19 cellular contexts compared by ENCODE assay signal in the genomic region with DNA sequence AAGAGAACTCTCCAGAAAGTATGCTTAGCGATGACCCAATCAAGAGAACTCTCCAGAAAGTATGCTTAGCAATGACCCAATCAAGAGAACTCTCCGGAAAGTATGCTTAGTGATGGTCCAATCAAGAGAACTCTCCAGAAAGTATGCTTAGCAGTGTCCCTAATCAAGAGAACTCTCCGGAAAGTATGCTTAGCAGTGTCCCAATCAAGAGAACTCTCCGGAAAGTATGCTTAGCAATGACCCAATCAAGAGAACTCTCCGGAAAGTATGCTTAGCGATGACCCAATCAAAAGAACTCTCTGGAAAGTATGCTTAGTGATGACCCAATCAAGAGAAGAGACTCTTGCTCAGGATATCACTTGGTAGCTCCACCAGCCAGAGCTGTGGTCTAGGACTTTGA.
DNase-seq lines count a peak whose midpoint lies in the region; ATAC-seq and TF ChIP-seq lines count a peak whose summit lies in the region.
"Had no signal": no experiment of that assay in that cellular context is flagged by ENCODE, and none has a peak within 500 bp of the region (broad histone marks: within the 10 kb centered on the region; RNA-seq: fewer than 3 reads in every experiment).

No MANE protein-coding gene starts in this region.

- no peaks in the 10 kb centered on the region for H3K27me3 Mint-ChIP-seq in osteocyte (ENCODE audit: unreplicated experiment)
- H3K27me3 Mint-ChIP-seq: CD4-positive, alpha-beta memory T cell had no signal

- WGBS in GM23248 (ENCODE audit: low coverage in 1 of 2, low lambda C conversion rate in 2 of 2, missing lambda C conversion rate in 2 of 2), 2 experiments: 96 to 100% methylated on average over 6 of the region's 6 CpGs

- DNase-seq in GM23248 (no peak), Panc1 (ENCODE audit: low read depth, low spot score) (no peak), fibroblast of gingiva (ENCODE audit: low read depth) (peak; percentile 32), osteocyte (ENCODE audit: extremely low spot score, unreplicated experiment) (no peak), left cardiac atrium (no peak)
- DNase-seq in activated CD8-positive, alpha-beta memory T cell treated with anti-CD3 and anti-CD28 coated beads, Interleukin-2, amount 50 U/mL, for 48 hours: no peak
- DNase-seq: Caco-2; CD4-positive, alpha-beta memory T cell; DMS 273 treated with DMSO at 0.1 percent for 48 hours; DMS79 treated with DMSO at 0.1 percent for 48 hours; MG63; NCI-H1417; NCI-H1694 treated with DMSO at 0.1 percent for 48 hours; NCI-H2081 treated with DMSO at 0.1 percent for 48 hours; NCI-H2171 treated with DMSO at 0.1 percent for 48 hours; NCI-H524 treated with DMSO at 0.1 percent for 48 hours; SHP77 had no signal

- BruUV-seq in Panc1 (replicated peaks; lab: Mats Ljungman, UMichigan): no TSS peak

- CTCF ChIA-PET in Panc1 (lab: Charles Lee): no interaction called here

- H3K4me3 ChIP-seq in GM23248 (no peak overlapping the region), Panc1 (ENCODE audit: low read depth in 2 of 2, low read length in 2 of 2) (no peak overlapping the region)
- H3K4me3 ChIP-seq: BLaER1, MG63 had no signal

- H3F3A ChIP-seq in GM23248 (ENCODE audit: insufficient read depth): peaks cover 52% of the 10 kb centered on the region

- peak overlapping the region; percentile 91 for H3K27ac ChIP-seq in GM23248
- H3K27ac ChIP-seq in Panc1 (ENCODE audit: low read length): peak overlapping the region; percentile 54; the same call in 1 of the 2 replicates
- H3K27ac ChIP-seq: BLaER1 had no signal

- peaks cover 86% of the 10 kb centered on the region for H3K79me2 ChIP-seq in GM23248 (ENCODE audit: insufficient read depth)

- no peaks in the 10 kb centered on the region for H3K27me3 ChIP-seq in GM23248 (replicated peaks; ENCODE audit: insufficient read depth)
- no peaks in the 10 kb centered on the region for H3K27me3 ChIP-seq in Panc1 (ENCODE audit: control insufficient read depth, insufficient read depth, low read length)
- H3K27me3 ChIP-seq: BLaER1, MG63 had no signal

- H4K20me1 ChIP-seq in GM23248 (ENCODE audit: insufficient read depth): no peaks in the 10 kb centered on the region

- H3K4me1 Mint-ChIP-seq in osteocyte (ENCODE audit: unreplicated experiment): peaks cover 37% of the 10 kb centered on the region

- H3K9me3 ChIP-seq in GM23248 (ENCODE audit: low read depth) (no peaks in the 10 kb centered on the region), Panc1 (ENCODE audit: control insufficient read depth, insufficient read depth, low read depth, low read length) (no peaks in the 10 kb centered on the region)
- H3K9me3 ChIP-seq: BLaER1, Caco-2, MG63 had no signal

- H3K9me3 Mint-ChIP-seq in osteocyte (ENCODE audit: unreplicated experiment): no peaks in the 10 kb centered on the region
- H3K9me3 Mint-ChIP-seq: CD4-positive, alpha-beta memory T cell had no signal

- ATAC-seq in Panc1 (no peak), left cardiac atrium (no peak), GM19467 (IDR thresholded peaks at IDR 0.05; ENCODE audit: unreplicated experiment) (no peak)

- H3K27ac Mint-ChIP-seq in osteocyte (ENCODE audit: unreplicated experiment): peak overlapping the region; percentile 60

- in situ Hi-C loops in GM23248 (cut with MboI) (no loop called here), Panc1 (cut with HindIII; ENCODE audit: low pct_unique_long_range_greater_than_20kb, low sequenced_read_pairs) (no loop called here)

- no peak overlapping the region for H3K4me3 Mint-ChIP-seq in osteocyte (ENCODE audit: unreplicated experiment)

- H3K36me3 Mint-ChIP-seq in osteocyte (ENCODE audit: unreplicated experiment): peaks cover 32% of the 10 kb centered on the region

- POLR2A ChIA-PET in Panc1 (lab: Charles Lee): no interaction called here

- no peak for TF ChIP-seq CTCF in Panc1 (IDR thresholded peaks at IDR 0.05)
- TF ChIP-seq CTCF in osteocyte (IDR thresholded peaks at IDR 0.05): no peak

- H2AFZ ChIP-seq in GM23248: no peak overlapping the region

- intact Hi-C loops in Panc1 (cut with micrococcal nuclease; ENCODE audit: unreplicated experiment) (no loop called here), left cardiac atrium (cut with DNase I) (no loop called here)

- H3K9ac ChIP-seq in GM23248: no peak overlapping the region
- H3K9ac ChIP-seq: BLaER1 had no signal

- H3K4me2 ChIP-seq in GM23248 (ENCODE audit: unreplicated experiment): no peak overlapping the region
- H3K4me2 ChIP-seq: BLaER1 had no signal

- H3K9me2 ChIP-seq in GM23248 (ENCODE audit: insufficient read depth): no peaks in the 10 kb centered on the region

- peaks cover 66% of the 10 kb centered on the region for H3K36me3 ChIP-seq in GM23248 (ENCODE audit: low read depth)
- H3K36me3 ChIP-seq in Panc1 (ENCODE audit: control insufficient read depth, insufficient read depth, low read length): peaks cover 11% of the 10 kb centered on the region

- H3K4me1 ChIP-seq in GM23248 (ENCODE audit: insufficient read depth): peaks cover 45% of the 10 kb centered on the region
- peaks cover 46% of the 10 kb centered on the region for H3K4me1 ChIP-seq in Panc1 (ENCODE audit: control insufficient read depth, insufficient read depth, low read length)
